ENCODE assay signal across 9 cellular contexts in genomic region chr12:94874086-94874985, GRCh38.
A peak's percentile ranks its signal among the peaks of the same experiment; 100 is the strongest.
DNase-seq lines count a peak whose midpoint lies in the region; ATAC-seq and TF ChIP-seq lines count a peak whose summit lies in the region.
"Had no signal": no experiment of that assay in that cellular context is flagged by ENCODE, and none has a peak within 500 bp of the region (broad histone marks: within the 10 kb centered on the region; RNA-seq: fewer than 3 reads in every experiment).

No MANE protein-coding gene starts in this region.

- peak overlapping the region; percentile 61 for H3K4me3 ChIP-seq in adipocyte (ENCODE audit: low read length)
- H3K4me3 ChIP-seq in lower leg skin (ENCODE audit: low read depth, poor library complexity, severe bottlenecking): peak overlapping the region; percentile 25
- H3K4me3 ChIP-seq in thoracic aorta: peak overlapping the region; percentile 77

- no peak for ATAC-seq in thoracic aorta (ENCODE audit: insufficient number of reproducible peaks, low FRiP score, low read depth)
- no peak for ATAC-seq in GM21576 (IDR thresholded peaks at IDR 0.05; ENCODE audit: unreplicated experiment)

- H3K27ac ChIP-seq in thoracic aorta: no peak overlapping the region

- TF ChIP-seq CTCF in lower leg skin (IDR thresholded peaks at IDR 0.05) (no peak), thoracic aorta (IDR thresholded peaks at IDR 0.05) (no peak)

- intact Hi-C loops in activated CD4-positive, alpha-beta T cell treated with anti-CD3 and anti-CD28 coated beads, Interleukin-2, amount 10 ng/mL, durations not matched to agents 24 days and 14 days (cut with micrococcal nuclease): no loop called here
- intact Hi-C loops in lower leg skin (cut with DNase I; ENCODE audit: low total_unique reads): no loop called here

- no peak overlapping the region for H3K9ac ChIP-seq in adipocyte (ENCODE audit: low read length)

- no peaks in the 10 kb centered on the region for H3K36me3 Mint-ChIP-seq in activated CD4-positive, alpha-beta T cell treated with anti-CD3 and anti-CD28 coated beads, Interleukin-2, amount 10 ng/mL, durations not matched to agents 24 days and 14 days (ENCODE audit: low read depth)
- H3K36me3 Mint-ChIP-seq in activated CD4-positive, alpha-beta T cell treated with anti-CD3 and anti-CD28 coated beads, Interleukin-2, amount 10 ng/mL, durations not matched to agents 7 days and 5 days (ENCODE audit: low read depth): peaks cover 3% of the 10 kb centered on the region

- H3K27me3 ChIP-seq in adipocyte (replicated peaks; ENCODE audit: control insufficient read depth, insufficient read depth, low read length) (peaks cover 63% of the 10 kb centered on the region), thoracic aorta (replicated peaks; ENCODE audit: insufficient read depth) (peaks cover 15% of the 10 kb centered on the region)

- H3K27me3 Mint-ChIP-seq in activated CD4-positive, alpha-beta T cell treated with anti-CD3 and anti-CD28 coated beads, Interleukin-2, amount 10 ng/mL, durations not matched to agents 24 days and 14 days: peaks cover 54% of the 10 kb centered on the region
- peaks cover 49% of the 10 kb centered on the region for H3K27me3 Mint-ChIP-seq in activated CD4-positive, alpha-beta T cell treated with anti-CD3 and anti-CD28 coated beads, Interleukin-2, amount 10 ng/mL, durations not matched to agents 7 days and 5 days

- WGBS in lower leg skin, 2 donors: 7 to 11% methylated on average over 38 of the region's 38 CpGs

- POLR2A ChIA-PET in activated CD4-positive, alpha-beta T cell treated with anti-CD3 and anti-CD28 coated beads, Interleukin-2, amount 10 ng/mL, durations not matched to agents 7 days and 5 days (lab: Charles Lee): no interaction called here

- peak overlapping the region; percentile 43 for H3K4me3 Mint-ChIP-seq in activated CD4-positive, alpha-beta T cell treated with anti-CD3 and anti-CD28 coated beads, Interleukin-2, amount 10 ng/mL, durations not matched to agents 24 days and 14 days
- no peak overlapping the region for H3K4me3 Mint-ChIP-seq in activated CD4-positive, alpha-beta T cell treated with anti-CD3 and anti-CD28 coated beads, Interleukin-2, amount 10 ng/mL, durations not matched to agents 7 days and 5 days

- CTCF ChIA-PET in activated CD4-positive, alpha-beta T cell treated with anti-CD3 and anti-CD28 coated beads, Interleukin-2, amount 10 ng/mL, durations not matched to agents 7 days and 5 days (lab: Charles Lee): no interaction called here

- no peak for TF ChIP-seq POLR2A in lower leg skin (IDR thresholded peaks at IDR 0.05)

- no peak overlapping the region for H3K27ac Mint-ChIP-seq in activated CD4-positive, alpha-beta T cell treated with anti-CD3 and anti-CD28 coated beads, Interleukin-2, amount 10 ng/mL, durations not matched to agents 24 days and 14 days
- H3K27ac Mint-ChIP-seq in activated CD4-positive, alpha-beta T cell treated with anti-CD3 and anti-CD28 coated beads, Interleukin-2, amount 10 ng/mL, durations not matched to agents 7 days and 5 days: no peak overlapping the region

- H3K9me3 Mint-ChIP-seq in activated CD4-positive, alpha-beta T cell treated with anti-CD3 and anti-CD28 coated beads, Interleukin-2, amount 10 ng/mL, durations not matched to agents 24 days and 14 days: peaks cover 7% of the 10 kb centered on the region
- H3K9me3 Mint-ChIP-seq in activated CD4-positive, alpha-beta T cell treated with anti-CD3 and anti-CD28 coated beads, Interleukin-2, amount 10 ng/mL, durations not matched to agents 7 days and 5 days: no peaks in the 10 kb centered on the region

- peaks cover 4% of the 10 kb centered on the region for H3K4me1 Mint-ChIP-seq in activated CD4-positive, alpha-beta T cell treated with anti-CD3 and anti-CD28 coated beads, Interleukin-2, amount 10 ng/mL, durations not matched to agents 24 days and 14 days
- H3K4me1 Mint-ChIP-seq in activated CD4-positive, alpha-beta T cell treated with anti-CD3 and anti-CD28 coated beads, Interleukin-2, amount 10 ng/mL, durations not matched to agents 7 days and 5 days: peaks cover 12% of the 10 kb centered on the region

- H3K9me3 ChIP-seq in adipocyte (ENCODE audit: control insufficient read depth, low read length) (no peaks in the 10 kb centered on the region), thoracic aorta (no peaks in the 10 kb centered on the region)

- H3K36me3 ChIP-seq in adipocyte (ENCODE audit: control insufficient read depth, insufficient read depth, low read length, severe bottlenecking) (no peaks in the 10 kb centered on the region), thoracic aorta (no peaks in the 10 kb centered on the region)

- H3K4me1 ChIP-seq in adipocyte (ENCODE audit: control insufficient read depth, insufficient read depth, low read length): peaks cover 5% of the 10 kb centered on the region
- H3K4me1 ChIP-seq in thoracic aorta (ENCODE audit: control insufficient read depth in 1 of 2, low read depth in 2 of 2): peaks cover 6% of the 10 kb centered on the region in 2 donors

- DNase-seq in activated CD4-positive, alpha-beta T cell treated with anti-CD3 and anti-CD28 coated beads, Interleukin-2, amount 10 ng/mL, durations not matched to agents 24 days and 14 days: no peak
- DNase-seq in activated CD4-positive, alpha-beta T cell treated with anti-CD3 and anti-CD28 coated beads for 48 hours: no peak
- DNase-seq in adipocyte (ENCODE audit: low read depth) (no peak), lower leg skin (ENCODE audit: low spot score in 2 of 2) (no peak), thoracic aorta (ENCODE audit: low spot score) (no peak), NCI-H524 treated with DMSO at 0.1 percent for 48 hours (lab: John Stamatoyannopoulos, UW) (no peak)
- no peak for DNase-seq in activated CD4-positive, alpha-beta T cell treated with anti-CD3 and anti-CD28 coated beads, Interleukin-2, amount 10 ng/mL, durations not matched to agents 7 days and 5 days
- DNase-seq: SW 1271 had no signal

Comparison
In these comparisons a context has a peak if more than half of its experiments do, and no peak if none do; other contexts are left out.
1. H3K4me3 ChIP-seq: peak in every context shown above with its lines; median percentile 77 in thoracic aorta; 61 in adipocyte; 25 in lower leg skin.